In genomic region chr2:84301717-84302116, GRCh38 we compare ENCODE assay signal across 22 cellular contexts.
"Had no signal": no experiment of that assay in that cellular context is flagged by ENCODE, and none has a peak within 500 bp of the region (broad histone marks: within the 10 kb centered on the region; RNA-seq: fewer than 3 reads in every experiment).

No MANE protein-coding gene starts in this region.

- H3K4me1 Mint-ChIP-seq: stimulated activated memory B cell treated with anti-CD40 and anti-IgM and Interleukin-4, amounts not matched to agents 10 μg/mL and 1 μg/mL and 100 μg/mL, for 72 hours had no signal

- H3K4me1 ChIP-seq: colonic mucosa, heart left ventricle, right atrium auricular region, spleen, tibial artery, upper lobe of left lung, uterus had no signal

- DNase-seq: colonic mucosa; effector CD4-positive, alpha-beta T cell; foreskin melanocyte; heart left ventricle; hippocampal formation; kidney glomerular epithelial cell; mammary epithelial cell; nucleus accumbens; ovary; spleen; stimulated activated CD4-positive, alpha-beta T cell treated with anti-CD3 and anti-CD28 coated beads, Interleukin-15, amount 100 ng/mL, for 24 hours; stimulated activated CD4-positive, alpha-beta T cell treated with anti-CD3 and anti-CD28 coated beads, Interleukin-1b, Interleukin-23, amount 100 ng/mL, for 48 hours; stimulated activated CD4-positive, alpha-beta T cell treated with anti-CD3 and anti-CD28 coated beads, Interleukin-4, amount 100 ng/mL, for 24 hours; tibial artery; upper lobe of left lung; uterus had no signal

- ATAC-seq: heart left ventricle; natural killer cell treated with Interleukin-12 subunit alpha and Interleukin-12 subunit beta and Interleukin-15 and Interleukin-18, amount 100 ng/mL, for 72 hours; stimulated activated memory B cell treated with anti-CD40 and anti-IgM and Interleukin-4, amounts not matched to agents 10 μg/mL and 1 μg/mL and 100 μg/mL, for 72 hours had no signal

- H3K36me3 ChIP-seq: colonic mucosa, heart left ventricle, neural progenitor cell, ovary, right atrium auricular region, spleen, tibial artery, upper lobe of left lung, uterus had no signal

- H3K4me3 ChIP-seq: colonic mucosa, heart left ventricle, neural progenitor cell, ovary, right atrium auricular region, spleen, tibial artery, upper lobe of left lung, uterus had no signal

- H3K27me3 Mint-ChIP-seq: stimulated activated memory B cell treated with anti-CD40 and anti-IgM and Interleukin-4, amounts not matched to agents 10 μg/mL and 1 μg/mL and 100 μg/mL, for 72 hours; stimulated activated naive CD8-positive, alpha-beta T cell treated with anti-CD3 and anti-CD28 coated beads, Interleukin-15, Interleukin-2, amounts not matched to agents 100 ng/mL and 50 ng/mL, for 24 hours had no signal

- H3K9me3 ChIP-seq: colonic mucosa, ovary, uterus had no signal

- H3K4me3 Mint-ChIP-seq: mesothelial cell of epicardium; natural killer cell treated with Interleukin-12 subunit alpha and Interleukin-12 subunit beta and Interleukin-15 and Interleukin-18, amount 100 ng/mL, for 72 hours; neural progenitor cell; stimulated activated memory B cell treated with anti-CD40 and anti-IgM and Interleukin-4, amounts not matched to agents 10 μg/mL and 1 μg/mL and 100 μg/mL, for 72 hours; stimulated activated naive CD8-positive, alpha-beta T cell treated with anti-CD3 and anti-CD28 coated beads, Interleukin-15, Interleukin-2, amounts not matched to agents 100 ng/mL and 50 ng/mL, for 24 hours had no signal

- H3K36me3 Mint-ChIP-seq: mesothelial cell of epicardium; stimulated activated memory B cell treated with anti-CD40 and anti-IgM and Interleukin-4, amounts not matched to agents 10 μg/mL and 1 μg/mL and 100 μg/mL, for 72 hours had no signal

- H3K27ac Mint-ChIP-seq: mesothelial cell of epicardium; natural killer cell treated with Interleukin-12 subunit alpha and Interleukin-12 subunit beta and Interleukin-15 and Interleukin-18, amount 100 ng/mL, for 72 hours; neural progenitor cell; stimulated activated memory B cell treated with anti-CD40 and anti-IgM and Interleukin-4, amounts not matched to agents 10 μg/mL and 1 μg/mL and 100 μg/mL, for 72 hours; stimulated activated naive CD8-positive, alpha-beta T cell treated with anti-CD3 and anti-CD28 coated beads, Interleukin-15, Interleukin-2, amounts not matched to agents 100 ng/mL and 50 ng/mL, for 24 hours had no signal

- H3K27ac ChIP-seq: colonic mucosa, heart left ventricle, neural progenitor cell, ovary, right atrium auricular region, spleen, tibial artery, upper lobe of left lung, uterus had no signal

- H3K27me3 ChIP-seq: colonic mucosa, neural progenitor cell, ovary, right atrium auricular region, spleen, tibial artery, upper lobe of left lung, uterus had no signal
